8 cellular contexts compared by ENCODE assay signal in the genomic region with DNA sequence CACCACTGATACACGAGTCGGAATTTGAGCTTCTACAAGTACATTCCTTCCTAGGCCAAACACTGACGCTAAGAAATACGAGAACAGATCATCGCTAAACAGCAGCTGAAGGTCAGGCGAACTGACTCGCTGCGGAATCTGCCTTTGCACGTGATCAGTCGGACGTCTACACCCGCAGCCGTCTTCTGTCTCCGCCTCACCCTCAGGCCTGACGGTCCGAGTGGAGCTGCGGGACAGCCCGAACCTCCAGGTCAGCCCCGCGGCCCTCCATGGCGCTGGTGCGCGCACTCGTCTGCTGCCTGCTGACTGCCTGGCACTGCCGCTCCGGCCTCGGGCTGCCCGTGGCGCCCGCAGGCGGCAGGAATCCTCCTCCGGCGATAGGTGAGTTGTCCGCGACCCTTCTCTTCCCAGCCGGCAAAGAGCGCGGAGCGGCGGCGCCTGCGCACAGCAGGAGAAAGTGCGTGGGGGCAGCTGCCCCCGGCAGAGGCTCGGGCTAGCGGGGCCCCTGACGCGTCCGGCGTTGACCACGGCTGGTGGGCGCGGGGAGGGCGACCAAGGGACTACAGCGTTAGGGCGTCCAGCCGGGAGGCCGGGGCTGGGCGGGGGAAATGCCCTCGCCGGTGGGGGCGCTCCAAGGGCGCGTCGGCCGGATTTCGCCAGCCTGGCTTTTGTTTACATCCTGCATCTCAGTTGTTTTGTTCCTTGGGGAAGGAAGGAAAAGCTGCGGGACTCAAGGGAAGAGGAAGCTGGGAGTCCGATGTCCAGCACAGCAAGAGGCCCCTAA. TPM values are rescaled to one million over a fixed set of nuclear protein-coding genes. Genes with fewer than 3 reads are reported as not detected.
DNase-seq lines count a peak whose midpoint lies in the region; ATAC-seq and TF ChIP-seq lines count a peak whose summit lies in the region.

TSS of gene SMPDL3A (plus strand) at position 181 of the 784 bp plus-strand sequence. CDS start at position 270, 89 bp downstream.

- H3K27ac ChIP-seq in WERI-Rb-1 (peak within 1 kb of the TSS; percentile 85), mesodermal cell (ENCODE audit: low read depth, low read length, severe bottlenecking) (peak within 1 kb of the TSS; percentile 95), thoracic aorta (peak within 1 kb of the TSS; percentile 66 to 88)

- 0 to 1% methylated on average over 53 to 67 of the region's 69 CpGs for WGBS in mesodermal cell (ENCODE audit: insufficient coverage in 2 of 2), 2 experiments

- peak; percentile 53 for ATAC-seq in GM18861 (IDR thresholded peaks at IDR 0.05; ENCODE audit: unreplicated experiment)
- ATAC-seq in HG03045 (IDR thresholded peaks at IDR 0.05; ENCODE audit: unreplicated experiment) = peak; percentile 65
- peak; percentile 48 for ATAC-seq in thoracic aorta (ENCODE audit: insufficient number of reproducible peaks, low FRiP score, low read depth)

- POLR2A ChIA-PET in BJ (lab: Charles Lee) = interaction anchor here (1.2 to 1.6 kb wide), 2 partner anchors 9 to 12 kb away, joined by 9 to 12 read pairs; no protein-coding TSS in a partner anchor

- H3K4me1 ChIP-seq in mesodermal cell (ENCODE audit: control insufficient read depth, insufficient read depth, low read length, poor library complexity, severe bottlenecking) = peaks cover 14% of the 10 kb centered on the region
- peaks cover 0 to 7% of the 10 kb centered on the region in 2 donors for H3K4me1 ChIP-seq in thoracic aorta (ENCODE audit: control insufficient read depth in 1 of 2, low read depth in 2 of 2)

- CTCF ChIA-PET in BJ (lab: Yijun Ruan, JAX) = interaction anchor here (0.9 to 2.9 kb wide), 14 partner anchors 10 to 62 kb away, joined by 3 to 26 read pairs (median 6); partner anchors contain the start of gene FABP7

- TF ChIP-seq CTCF in BJ (IDR thresholded peaks at IDR 0.05; ENCODE audit: insufficient read depth, low read depth, low read length) = peak; percentile 50
- TF ChIP-seq CTCF in WERI-Rb-1 (IDR thresholded peaks at IDR 0.05; ENCODE audit: low read depth, low read length) = peak; percentile 40
- TF ChIP-seq CTCF in thoracic aorta (IDR thresholded peaks at IDR 0.05) = no peak

- H3K4me3 ChIP-seq in BJ (ENCODE audit: low read depth, low read length) (peak within 1 kb of the TSS; percentile 80), WERI-Rb-1 (ENCODE audit: low read depth, low read length) (peak within 1 kb of the TSS; percentile 90), mesodermal cell (ENCODE audit: extremely low read depth, insufficient read depth, low read length, poor library complexity, severe bottlenecking) (peak within 1 kb of the TSS; percentile 59), thoracic aorta (peak within 1 kb of the TSS; percentile 92)

- DNase-seq in BJ (ENCODE audit: low read depth) (peak; percentile 40), NCI-H2081 treated with DMSO at 0.1 percent for 48 hours (lab: John Stamatoyannopoulos, UW) (peak; percentile 21), WERI-Rb-1 (peak; percentile 83), erythroblast (lab: John Stamatoyannopoulos, UW) (peak; percentile 32 to 35), thoracic aorta (ENCODE audit: low spot score) (peak; percentile 9)

- H3K9me3 ChIP-seq in WERI-Rb-1 (ENCODE audit: severe bottlenecking) = no peaks in the 10 kb centered on the region
- H3K9me3 ChIP-seq in mesodermal cell (ENCODE audit: control insufficient read depth, low read length) = no peaks in the 10 kb centered on the region
- no peaks in the 10 kb centered on the region for H3K9me3 ChIP-seq in thoracic aorta

- no peak for TF ChIP-seq POLR2A in erythroblast (IDR thresholded peaks at IDR 0.05; ENCODE audit: low read length)

- H3K36me3 ChIP-seq in BJ (ENCODE audit: control insufficient read depth, insufficient read depth, low read length) = no peaks in the 10 kb centered on the region
- H3K36me3 ChIP-seq in WERI-Rb-1 = no peaks in the 10 kb centered on the region
- no peaks in the 10 kb centered on the region for H3K36me3 ChIP-seq in mesodermal cell (ENCODE audit: control insufficient read depth, insufficient read depth, low read length)
- H3K36me3 ChIP-seq in thoracic aorta = no peaks in the 10 kb centered on the region

- no peaks in the 10 kb centered on the region; the same call in 1 of the 2 replicates for H3K27me3 ChIP-seq in BJ (ENCODE audit: control insufficient read depth, insufficient read depth, low read length)
- no peaks in the 10 kb centered on the region for H3K27me3 ChIP-seq in WERI-Rb-1 (ENCODE audit: insufficient read depth, low read depth, severe bottlenecking)
- H3K27me3 ChIP-seq in thoracic aorta (replicated peaks; ENCODE audit: insufficient read depth) = no peaks in the 10 kb centered on the region

RNA-seq across cellular contexts. Expression of gene SMPDL3A, which starts in this region (rescaled TPM):
- polyA plus RNA-seq in BJ (2011; rRNA removed) = 6.4 and 10.4 TPM in 2 replicates
- polyA minus RNA-seq in BJ (2011; rRNA and poly(A)+ RNA removed) = 1.7 and 2.5 TPM in 2 replicates
- 6.8 TPM for polyA plus RNA-seq in mesodermal cell (2013, experiment 1 of 2)
- 7.0 TPM for polyA plus RNA-seq in mesodermal cell (2013, experiment 2 of 2)
- 1 to 10 TPM; 4.2 to 8.0 TPM for total RNA-seq in thoracic aorta

Comparison
In these comparisons a context has a peak if more than half of its experiments do, and no peak if none do; other contexts are left out.
1. Peak in every context shown above with its lines: DNase-seq, ATAC-seq, H3K4me3 ChIP-seq and H3K27ac ChIP-seq.
2. DNase-seq: peak in every context shown above with its lines; median percentile 83 in WERI-Rb-1; 40 in BJ; 34 in erythroblast; 21 in NCI-H2081 treated with DMSO at 0.1 percent for 48 hours; 9 in thoracic aorta.